In the genomic region with DNA sequence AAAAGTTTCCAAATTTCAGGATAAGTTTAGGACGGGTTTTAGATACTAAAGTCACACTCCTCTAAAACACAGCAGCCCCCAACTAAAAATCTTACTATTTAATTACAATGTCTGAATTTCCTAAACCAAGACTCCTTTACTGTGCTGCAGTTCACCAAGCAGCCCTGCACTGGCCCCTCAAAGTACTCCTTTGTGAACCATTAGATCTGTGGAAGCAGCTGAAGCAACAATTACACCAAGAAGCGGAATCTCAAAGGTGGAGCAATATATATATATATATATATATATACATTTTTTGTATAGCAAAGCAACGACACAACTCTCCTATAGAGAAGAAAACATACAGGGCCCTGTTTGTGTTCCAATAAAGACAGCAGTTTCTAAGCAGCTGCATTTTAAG, we compare ENCODE assay signal across 26 cellular contexts.
DNase-seq lines count a peak whose midpoint lies in the region; ATAC-seq and TF ChIP-seq lines count a peak whose summit lies in the region.
"Had no signal": no experiment of that assay in that cellular context is flagged by ENCODE, and none has a peak within 500 bp of the region (broad histone marks: within the 10 kb centered on the region; RNA-seq: fewer than 3 reads in every experiment).

No MANE protein-coding gene starts in this region.

- H3K27me3 Mint-ChIP-seq in memory B cell (no peaks in the 10 kb centered on the region), neural progenitor cell (ENCODE audit: insufficient read depth, low read depth) (peaks cover 2% of the 10 kb centered on the region)
- H3K27me3 Mint-ChIP-seq: B cell had no signal

- TF ChIP-seq CTCF in neural progenitor cell (IDR thresholded peaks at IDR 0.05), result no peak

- DNase-seq in NOMO-1 treated with DMSO at 0.1 percent for 48 hours (lab: John Stamatoyannopoulos, UW; ENCODE audit: unreplicated experiment) (peak; percentile 23), NOMO-1 (lab: John Stamatoyannopoulos, UW; ENCODE audit: unreplicated experiment in 2 of 2) (no peak), SJCRH30 (peak; percentile 55 to 72), memory B cell (ENCODE audit: low spot score in 2 of 2) (no peak), neural progenitor cell (ENCODE audit: low spot score) (peak; percentile 5), amygdala (lab: John Stamatoyannopoulos, UW) (no peak), NCI-H526 treated with DMSO at 0.1 percent for 48 hours (lab: John Stamatoyannopoulos, UW) (no peak), SW 1271 (lab: John Stamatoyannopoulos, UW) (no peak)
- DNase-seq: Caco-2; CD8-positive, alpha-beta T cell; DMS79; EL; GDM1; GOT3; HFFc6; KBM-7; NCI-H1105 treated with DMSO at 0.1 percent for 48 hours; NCI-H2029; NCI-H446 treated with DMSO at 0.1 percent for 48 hours; NCI-H526 had no signal

- no peaks in the 10 kb centered on the region for H3K9me3 ChIP-seq in SJCRH30 (replicated peaks)
- no peaks in the 10 kb centered on the region for H3K9me3 ChIP-seq in neural progenitor cell (ENCODE audit: low read depth)
- H3K9me3 ChIP-seq: Caco-2, HAP-1 had no signal

- H3K36me3 Mint-ChIP-seq in memory B cell (peaks cover 23% of the 10 kb centered on the region), neural progenitor cell (peaks cover 3% of the 10 kb centered on the region)

- no peaks in the 10 kb centered on the region; the same call in 1 of the 2 replicates for H3K36me3 ChIP-seq in SJCRH30
- no peaks in the 10 kb centered on the region for H3K36me3 ChIP-seq in neural progenitor cell
- H3K36me3 ChIP-seq: HAP-1 had no signal

- H3K4me2 ChIP-seq in neural progenitor cell, result no peak overlapping the region

- peaks cover 23% of the 10 kb centered on the region for H3K4me1 ChIP-seq in SJCRH30
- peaks cover 20% of the 10 kb centered on the region for H3K4me1 ChIP-seq in neural progenitor cell
- H3K4me1 ChIP-seq: HAP-1 had no signal

- no peak overlapping the region for H3K9ac ChIP-seq in neural progenitor cell

- H3K27me3 ChIP-seq in SJCRH30 (no peaks in the 10 kb centered on the region), neural progenitor cell (no peaks in the 10 kb centered on the region)

- H3K9me3 Mint-ChIP-seq in memory B cell (no peaks in the 10 kb centered on the region), neural progenitor cell (no peaks in the 10 kb centered on the region)
- H3K9me3 Mint-ChIP-seq: CD8-positive, alpha-beta T cell; HFFc6 had no signal

- peaks cover 3% of the 10 kb centered on the region for H3F3A ChIP-seq in neural progenitor cell (ENCODE audit: low read depth)

- peaks cover 27% of the 10 kb centered on the region for H3K4me1 Mint-ChIP-seq in memory B cell
- peaks cover 7% of the 10 kb centered on the region for H3K4me1 Mint-ChIP-seq in neural progenitor cell

- no peaks in the 10 kb centered on the region for H4K20me1 ChIP-seq in neural progenitor cell (ENCODE audit: low read depth)

- no peak for ATAC-seq in memory B cell (ENCODE audit: low read depth)
- ATAC-seq: CD8-positive, alpha-beta T cell; GM12878; Panc1 had no signal

- H3K27ac ChIP-seq in SJCRH30, result peak overlapping the region; percentile 76
- peak overlapping the region; percentile 38 for H3K27ac ChIP-seq in neural progenitor cell
- H3K27ac ChIP-seq: 22Rv1, C4-2B had no signal

- H3K79me2 ChIP-seq in neural progenitor cell (ENCODE audit: low read depth), result no peaks in the 10 kb centered on the region

- H3K27ac Mint-ChIP-seq in memory B cell (peak overlapping the region; percentile 45), neural progenitor cell (no peak overlapping the region)
- H3K27ac Mint-ChIP-seq: B cell, HFFc6 had no signal

- no peak overlapping the region for H3K4me3 Mint-ChIP-seq in memory B cell
- H3K4me3 Mint-ChIP-seq in neural progenitor cell, result no peak overlapping the region
- H3K4me3 Mint-ChIP-seq: B cell; CD8-positive, alpha-beta T cell; HFFc6 had no signal

- no peak overlapping the region for H2AFZ ChIP-seq in neural progenitor cell (replicated peaks)

- H3K4me3 ChIP-seq in SJCRH30 (no peak overlapping the region), neural progenitor cell (no peak overlapping the region)
- H3K4me3 ChIP-seq: GM12878, HAP-1 had no signal

Comparison
In these comparisons a context has a peak if more than half of its experiments do, and no peak if none do; other contexts are left out.
1. DNase-seq: peak in NOMO-1 treated with DMSO at 0.1 percent for 48 hours (single experiment), SJCRH30 (2 of 2) and neural progenitor cell (single experiment); none in NOMO-1 (0 of 2), memory B cell (0 of 2), amygdala (0 of 56), NCI-H526 treated with DMSO at 0.1 percent for 48 hours (single experiment) and SW 1271 (0 of 2).